16 cellular contexts compared by ENCODE assay signal in the genomic region with DNA sequence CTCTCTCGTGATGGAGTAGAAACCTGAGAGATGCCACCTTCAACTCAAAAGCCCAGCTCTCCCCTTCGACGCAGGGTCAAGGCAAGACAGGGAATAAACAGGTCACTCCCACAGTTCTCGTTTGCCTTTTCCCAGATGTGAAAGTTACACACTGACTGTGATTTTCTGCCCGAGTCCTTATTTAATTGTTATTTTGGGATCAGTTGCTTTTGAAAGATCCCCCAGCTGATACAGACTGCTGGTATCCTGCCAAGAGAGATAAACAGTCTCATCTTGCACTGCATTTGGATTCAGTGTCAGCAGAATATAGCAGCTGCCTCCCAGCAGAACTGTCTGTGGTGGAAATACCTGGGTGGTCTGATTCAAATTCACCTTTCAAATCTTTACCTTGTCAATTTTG.
"Had no signal": no experiment of that assay in that cellular context is flagged by ENCODE, and none has a peak within 500 bp of the region (broad histone marks: within the 10 kb centered on the region; RNA-seq: fewer than 3 reads in every experiment).

No MANE protein-coding gene starts in this region.

- DNase-seq: activated CD4-positive, alpha-beta memory T cell treated with anti-CD3 and anti-CD28 coated beads, Interleukin-2, amount 10 ng/mL, durations not matched to agents 7 days and 5 days; activated CD4-positive, alpha-beta T cell treated with anti-CD3 and anti-CD28 coated beads for 36 hours; activated gamma-delta T cell; activated naive CD8-positive, alpha-beta T cell treated with anti-CD3 and anti-CD28 coated beads, Interleukin-2, amount 10 ng/mL, durations not matched to agents 7 days and 5 days; activated T-cell treated with anti-CD3 and anti-CD28 coated beads, Interleukin-2, amount 50 U/mL, for 48 hours; cerebellar nuclear complex; endodermal cell; head of caudate nucleus; left ventricle myocardium superior; pancreas; retina; stimulated activated CD4-positive, alpha-beta T cell treated with anti-CD3 and anti-CD28 coated beads, Interleukin-4, amount 100 ng/mL, for 4 hours; stomach; T1000 had no signal

- H3K36me3 Mint-ChIP-seq: activated naive CD8-positive, alpha-beta T cell treated with anti-CD3 and anti-CD28 coated beads, Interleukin-2, amount 10 ng/mL, durations not matched to agents 7 days and 5 days; neural progenitor cell had no signal

- H3K27ac Mint-ChIP-seq: activated CD4-positive, alpha-beta memory T cell treated with anti-CD3 and anti-CD28 coated beads, Interleukin-2, amount 10 ng/mL, durations not matched to agents 7 days and 5 days; activated CD4-positive, alpha-beta T cell treated with anti-CD3 and anti-CD28 coated beads for 36 hours; activated naive CD8-positive, alpha-beta T cell treated with anti-CD3 and anti-CD28 coated beads, Interleukin-2, amount 10 ng/mL, durations not matched to agents 7 days and 5 days; endodermal cell; neural progenitor cell had no signal

- H3K27me3 Mint-ChIP-seq: activated CD4-positive, alpha-beta memory T cell treated with anti-CD3 and anti-CD28 coated beads, Interleukin-2, amount 10 ng/mL, durations not matched to agents 7 days and 5 days; activated naive CD8-positive, alpha-beta T cell treated with anti-CD3 and anti-CD28 coated beads, Interleukin-2, amount 10 ng/mL, durations not matched to agents 7 days and 5 days had no signal

- H3K27ac ChIP-seq: neural progenitor cell, pancreas, skin epidermis, stomach had no signal

- H3K9me3 Mint-ChIP-seq: activated naive CD8-positive, alpha-beta T cell treated with anti-CD3 and anti-CD28 coated beads, Interleukin-2, amount 10 ng/mL, durations not matched to agents 7 days and 5 days; endodermal cell; neural progenitor cell had no signal

- H3K4me3 Mint-ChIP-seq: activated CD4-positive, alpha-beta memory T cell treated with anti-CD3 and anti-CD28 coated beads, Interleukin-2, amount 10 ng/mL, durations not matched to agents 7 days and 5 days; activated CD4-positive, alpha-beta T cell treated with anti-CD3 and anti-CD28 coated beads for 36 hours; activated naive CD8-positive, alpha-beta T cell treated with anti-CD3 and anti-CD28 coated beads, Interleukin-2, amount 10 ng/mL, durations not matched to agents 7 days and 5 days; endodermal cell; neural progenitor cell had no signal

- H3K4me1 Mint-ChIP-seq: activated CD4-positive, alpha-beta memory T cell treated with anti-CD3 and anti-CD28 coated beads, Interleukin-2, amount 10 ng/mL, durations not matched to agents 7 days and 5 days; activated CD4-positive, alpha-beta T cell treated with anti-CD3 and anti-CD28 coated beads for 36 hours; activated naive CD8-positive, alpha-beta T cell treated with anti-CD3 and anti-CD28 coated beads, Interleukin-2, amount 10 ng/mL, durations not matched to agents 7 days and 5 days had no signal

- ATAC-seq: activated CD4-positive, alpha-beta T cell treated with anti-CD3 and anti-CD28 coated beads for 36 hours; left ventricle myocardium superior; pancreas had no signal
